In genomic region chr11:111414267-111414931, GRCh38 we compare ENCODE assay signal across 1 cellular context.
A peak's percentile ranks its signal among the peaks of the same experiment; 100 is the strongest.
TF ChIP-seq lines count a peak whose summit lies in the region.

No MANE protein-coding gene starts in this region.

TF ChIP-seq in GM12878, 131 proteins besides CTCF, POLR2A, EP300 and RAD21 (continued from another document):
- TF ChIP-seq BCL3 (IDR thresholded peaks at IDR 0.05; ENCODE audit: borderline replicate concordance, insufficient read depth, low read depth, low read length, poor library complexity, severe bottlenecking) (peak; percentile 63), ZNF274 (IDR thresholded peaks at IDR 0.05; ENCODE audit: insufficient read depth, insufficient read length) (no peak), DPF2 (IDR thresholded peaks at IDR 0.05) (0 out of 2 replicates have a peak, but pooled peaks have one; percentile 27), HSF1 (IDR thresholded peaks at IDR 0.05; ENCODE audit: low read depth, low read length) (no peak), TCF7 (IDR thresholded peaks at IDR 0.05; ENCODE audit: borderline replicate concordance) (peak; percentile 47; the same call in 1 of the 2 replicates), CHD1 (IDR thresholded peaks at IDR 0.05; ENCODE audit: low read depth, low read length) (peak; percentile 82; the same call in 1 of the 2 replicates), NBN (IDR thresholded peaks at IDR 0.05) (0 out of 2 replicates have a peak, but pooled peaks have one; percentile 38), POLR2AphosphoS5 (IDR thresholded peaks at IDR 0.05; ENCODE audit: low read length) (peak; percentile 82), KLF5 (IDR thresholded peaks at IDR 0.05; ENCODE audit: partially characterized antibody) (peak; percentile 29), BHLHE40 (IDR thresholded peaks at IDR 0.05; ENCODE audit: borderline replicate concordance in 1 of 2, low read depth in 2 of 2, low read length in 1 of 2) (0 out of 4 replicates have a peak, but pooled peaks of 1 of the 2 experiments have one; percentile 0), USF2 (IDR thresholded peaks at IDR 0.05; ENCODE audit: borderline replicate concordance, low read depth, low read length) (no peak), ATF2 (IDR thresholded peaks at IDR 0.05; ENCODE audit: low read length) (no peak), SIN3A (IDR thresholded peaks at IDR 0.05; ENCODE audit: low read depth, low read length) (no peak), SMAD5 (IDR thresholded peaks at IDR 0.05; ENCODE audit: low read depth) (no peak; the same call in 1 of the 2 replicates), ZBTB4 (CRISPR knock-in tag; IDR thresholded peaks at IDR 0.05) (no peak), BCL11A (IDR thresholded peaks at IDR 0.05; ENCODE audit: low read depth, low read length) (peak; percentile 48), SMAD1 (IDR thresholded peaks at IDR 0.05; ENCODE audit: low read depth, partially characterized antibody) (no peak), MLLT1 (IDR thresholded peaks at IDR 0.05) (peak; percentile 67; the same call in 1 of the 2 replicates), IRF3 (IDR thresholded peaks at IDR 0.05) (no peak), SP1 (IDR thresholded peaks at IDR 0.05; ENCODE audit: low read depth, low read length) (no peak), MEF2B (IDR thresholded peaks at IDR 0.05; ENCODE audit: partially characterized antibody, poor library complexity, severe bottlenecking) (peak; percentile 19)
